Comparison of ENCODE assay signal across 25 cellular contexts in the genomic region with DNA sequence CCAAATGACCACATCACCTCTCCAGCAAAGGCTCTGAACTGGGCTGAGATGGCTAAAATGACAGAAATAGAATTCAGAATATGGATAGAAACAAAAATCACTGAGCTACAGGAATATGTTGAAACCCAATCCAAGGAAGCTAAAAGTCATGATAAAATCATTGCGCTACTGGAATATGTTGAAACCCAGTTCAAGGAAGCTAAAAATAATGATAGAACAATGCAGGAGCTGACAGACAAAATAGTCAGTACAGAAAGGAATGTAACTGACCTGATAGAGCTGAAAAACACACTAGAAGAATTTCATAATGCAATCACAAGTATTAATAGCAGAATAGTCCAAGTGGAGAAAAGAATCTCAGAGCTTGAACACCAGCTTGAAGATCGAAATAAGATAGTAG.
"Had no signal": no experiment of that assay in that cellular context is flagged by ENCODE, and none has a peak within 500 bp of the region (broad histone marks: within the 10 kb centered on the region; RNA-seq: fewer than 3 reads in every experiment).

No MANE protein-coding gene starts in this region.

- H3K27me3 ChIP-seq: neural progenitor cell, pancreas, right lobe of liver, sigmoid colon, spleen, stomach, thyroid gland, tibial nerve, upper lobe of left lung, vagina had no signal

- H3K9me3 ChIP-seq: pancreas, prostate gland, right lobe of liver, thyroid gland had no signal

- H3K4me3 ChIP-seq: neural progenitor cell, pancreas, prostate gland, right lobe of liver, sigmoid colon, skin epidermis, smooth muscle cell, spleen, stomach, thoracic aorta, thyroid gland, tibial nerve, upper lobe of left lung, vagina had no signal

- H3K4me1 ChIP-seq: neural progenitor cell, pancreas, prostate gland, right lobe of liver, sigmoid colon, spleen, stomach, thyroid gland, tibial nerve, upper lobe of left lung, vagina had no signal

- DNase-seq: naive thymus-derived CD4-positive, alpha-beta T cell; natural killer cell; occipital lobe; pancreas; retina; right cardiac atrium; right lobe of liver; sigmoid colon; spleen; stimulated activated CD4-positive, alpha-beta T cell treated with anti-CD3 and anti-CD28 coated beads, Interleukin-12 subunit alpha, Interleukin-12 subunit beta, amount 100 ng/mL, for 4 hours; stimulated activated CD4-positive, alpha-beta T cell treated with anti-CD3 and anti-CD28 coated beads, Interleukin-1b, Interleukin-23, amount 100 ng/mL, for 48 hours; stimulated activated CD4-positive, alpha-beta T cell treated with anti-CD3 and anti-CD28 coated beads, Interleukin-4, amount 100 ng/mL, for 1 hour; stimulated activated CD4-positive, alpha-beta T cell treated with anti-CD3 and anti-CD28 coated beads, Interleukin-4, amount 100 ng/mL, for 4 hours; stimulated activated CD8-positive, alpha-beta memory T cell treated with anti-CD3 and anti-CD28 coated beads, Interleukin-4, amount 100 ng/mL, for 48 hours; stimulated activated naive CD4-positive, alpha-beta T cell; stomach; thyroid gland; upper lobe of left lung had no signal

- H2AFZ ChIP-seq: neural progenitor cell had no signal

- H3K27ac ChIP-seq: neural progenitor cell, pancreas, prostate gland, right lobe of liver, sigmoid colon, skin epidermis, spleen, stomach, thoracic aorta, thyroid gland, tibial nerve, upper lobe of left lung, vagina had no signal

- H3K36me3 ChIP-seq: neural progenitor cell, pancreas, prostate gland, right lobe of liver, sigmoid colon, spleen, stomach, thoracic aorta, thyroid gland, tibial nerve, upper lobe of left lung, vagina had no signal

- H3K4me2 ChIP-seq: neural progenitor cell, smooth muscle cell had no signal
